27 cellular contexts compared by ENCODE assay signal in the genomic region with DNA sequence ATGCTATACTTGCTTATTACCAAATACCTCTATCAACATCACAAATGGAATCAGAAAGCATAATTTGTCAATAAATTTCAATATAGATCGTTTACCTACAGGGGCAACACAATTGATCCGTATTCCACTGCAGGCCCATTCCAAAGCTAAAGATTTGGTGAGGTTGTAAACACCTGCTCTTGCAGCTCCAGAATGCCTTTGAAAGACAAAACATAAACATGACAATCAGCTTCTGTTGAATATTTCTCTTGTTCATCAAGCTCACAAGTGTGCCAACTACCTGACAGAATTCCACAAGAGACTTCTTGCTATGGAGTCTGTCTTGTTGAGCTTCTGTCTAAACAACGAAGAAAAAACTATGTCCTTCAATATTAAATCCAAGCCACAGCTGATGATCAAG. TPM values are rescaled to one million over a fixed set of nuclear protein-coding genes. Genes with fewer than 3 reads are reported as not detected.
"Had no signal": no experiment of that assay in that cellular context is flagged by ENCODE, and none has a peak within 500 bp of the region (broad histone marks: within the 10 kb centered on the region; RNA-seq: fewer than 3 reads in every experiment).

No MANE protein-coding gene starts in this region.

- H3K27ac Mint-ChIP-seq: immature natural killer cell; naive B cell; natural killer cell; progenitor cell of endocrine pancreas; stimulated activated naive CD8-positive, alpha-beta T cell treated with anti-CD3 and anti-CD28 coated beads, Interleukin-15, Interleukin-2, amounts not matched to agents 100 ng/mL and 50 ng/mL, for 24 hours had no signal

- H3K36me3 Mint-ChIP-seq: natural killer cell had no signal

- H3K4me1 ChIP-seq: left lung, lower lobe of right lung, suprapubic skin, tibial artery, upper lobe of right lung had no signal

- H3K36me3 ChIP-seq: ovary, suprapubic skin, thoracic aorta, tibial artery had no signal

- H3K27me3 ChIP-seq: left lung, ovary, suprapubic skin, tibial artery, upper lobe of right lung had no signal

- H3K9me3 Mint-ChIP-seq: immature natural killer cell; natural killer cell; stimulated activated naive CD8-positive, alpha-beta T cell treated with anti-CD3 and anti-CD28 coated beads, Interleukin-15, Interleukin-2, amounts not matched to agents 100 ng/mL and 50 ng/mL, for 24 hours had no signal

- ATAC-seq: left colon, left lung, lower lobe of right lung, natural killer cell, right cardiac atrium, sciatic nerve, upper lobe of right lung had no signal

- DNase-seq: hypothalamus; immature natural killer cell; kidney; left colon; left lung; lower lobe of right lung; mammary epithelial cell; mesenchymal stem cell; naive B cell; natural killer cell; ovary; retina; right cardiac atrium; stimulated activated CD4-positive, alpha-beta T cell treated with anti-CD3 and anti-CD28 coated beads, Interleukin-12 subunit alpha, Interleukin-12 subunit beta, amount 100 ng/mL, for 4 hours; stimulated activated CD4-positive, alpha-beta T cell treated with anti-CD3 and anti-CD28 coated beads, Interleukin-15, amount 100 ng/mL, for 24 hours; stimulated activated CD4-positive, alpha-beta T cell treated with anti-CD3 and anti-CD28 coated beads, Interleukin-2, amount 100 ng/mL, for 24 hours; stimulated activated CD4-positive, alpha-beta T cell treated with anti-CD3 and anti-CD28 coated beads, Interleukin-4, amount 100 ng/mL, for 1 hour; stimulated activated naive CD4-positive, alpha-beta T cell; tibial artery; trophoblast cell; upper lobe of right lung had no signal

- H3K27me3 Mint-ChIP-seq: naive B cell; progenitor cell of endocrine pancreas; stimulated activated naive CD8-positive, alpha-beta T cell treated with anti-CD3 and anti-CD28 coated beads, Interleukin-15, Interleukin-2, amounts not matched to agents 100 ng/mL and 50 ng/mL, for 24 hours had no signal

- H3K4me3 ChIP-seq: left lung, lower lobe of right lung, ovary, skin epidermis, suprapubic skin, thoracic aorta, tibial artery, upper lobe of right lung had no signal

- H3K9me3 ChIP-seq: left lung, lower lobe of right lung, ovary, suprapubic skin, thoracic aorta, tibial artery, upper lobe of right lung had no signal

- H3K4me3 Mint-ChIP-seq: immature natural killer cell; naive B cell; natural killer cell; stimulated activated naive CD8-positive, alpha-beta T cell treated with anti-CD3 and anti-CD28 coated beads, Interleukin-15, Interleukin-2, amounts not matched to agents 100 ng/mL and 50 ng/mL, for 24 hours had no signal

- H3K27ac ChIP-seq: left lung, lower lobe of right lung, ovary, skin epidermis, suprapubic skin, thoracic aorta, tibial artery, upper lobe of right lung had no signal

RNA-seq across cellular contexts. Expression of a gene that starts 30.4 kb away (rescaled TPM):
- total RNA-seq: thoracic aorta had no signal
